In the genomic region with DNA sequence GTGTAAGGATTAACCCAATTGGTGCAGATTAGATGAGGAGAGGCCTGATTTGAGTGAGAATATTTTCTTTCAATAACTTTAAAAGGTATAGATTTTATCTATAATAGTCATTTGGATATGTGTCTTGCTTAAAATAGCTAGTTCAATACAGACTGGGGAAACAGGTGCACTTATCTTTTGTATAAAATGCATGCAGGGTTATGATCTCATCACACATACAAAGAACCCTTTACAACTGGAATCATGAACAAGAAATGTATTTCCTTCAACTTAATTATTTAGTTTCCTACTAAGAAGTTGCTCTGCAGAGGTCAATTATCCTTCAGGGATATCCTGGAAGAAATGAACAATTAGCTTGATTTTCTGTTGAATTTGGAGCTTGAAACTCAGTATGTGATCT, we compare ENCODE assay signal across 25 cellular contexts.
A peak's percentile ranks its signal among the peaks of the same experiment; 100 is the strongest.
DNase-seq lines count a peak whose midpoint lies in the region; ATAC-seq and TF ChIP-seq lines count a peak whose summit lies in the region.
"Had no signal": no experiment of that assay in that cellular context is flagged by ENCODE, and none has a peak within 500 bp of the region (broad histone marks: within the 10 kb centered on the region; RNA-seq: fewer than 3 reads in every experiment).

No MANE protein-coding gene starts in this region.

- no peaks in the 10 kb centered on the region for H3K27me3 ChIP-seq in A673 (replicated peaks; ENCODE audit: insufficient read depth, low read depth, low read length, poor library complexity)
- H3K27me3 ChIP-seq: BE2C, BLaER1 had no signal

- no peak overlapping the region for H3K4me3 ChIP-seq in A673 (ENCODE audit: low read depth, low read length, poor library complexity, severe bottlenecking)
- H3K4me3 ChIP-seq: A549, BLaER1, GM12878 had no signal

- no peak for ATAC-seq in HG03565 (IDR thresholded peaks at IDR 0.05; ENCODE audit: unreplicated experiment)
- ATAC-seq: A549, GM12878 had no signal

- H3K9me3 ChIP-seq in A673 (ENCODE audit: low read depth, low read length, poor library complexity, severe bottlenecking), result peaks cover 4% of the 10 kb centered on the region
- H3K9me3 ChIP-seq: A549, BE2C, BLaER1 had no signal

- no peak for TF ChIP-seq CTCF in A673 (conservative IDR thresholded peaks at IDR 0.05; ENCODE audit: low read depth, low read length)
- no peak for TF ChIP-seq CTCF in nephron (IDR thresholded peaks at IDR 0.05; ENCODE audit: unreplicated experiment in 3 of 3)
- TF ChIP-seq CTCF in osteocyte (IDR thresholded peaks at IDR 0.05), result no peak

- DNase-seq in A673 (ENCODE audit: low spot score) (peak; percentile 74), dermis blood vessel endothelial cell (peak; percentile 70), osteocyte (ENCODE audit: extremely low spot score, unreplicated experiment) (no peak), activated gamma-delta T cell treated with Interleukin-2 at 50 U/mL for 16 hours (no peak)
- no peak for DNase-seq in activated CD8-positive, alpha-beta memory T cell treated with anti-CD3 and anti-CD28 coated beads, Interleukin-2, amount 50 U/mL, for 48 hours
- DNase-seq: ACHN; BE2C; C1 segment of cervical spinal cord; CD4-positive, alpha-beta memory T cell; CD4-positive, CD25-positive, alpha-beta regulatory T cell; CD8-positive, alpha-beta memory T cell; COR-L47; DMS 273 treated with DMSO at 0.1 percent for 48 hours; DMS153; DMS53; DMS79; DND-41; GDM1 had no signal

- no peaks in the 10 kb centered on the region for H3K36me3 Mint-ChIP-seq in nephron (ENCODE audit: low read depth)
- no peaks in the 10 kb centered on the region for H3K36me3 Mint-ChIP-seq in osteocyte (ENCODE audit: unreplicated experiment)
- H3K36me3 Mint-ChIP-seq: CD14-positive monocyte; CD4-positive, alpha-beta memory T cell; CD4-positive, CD25-positive, alpha-beta regulatory T cell; CD8-positive, alpha-beta memory T cell had no signal

- H3K36me3 ChIP-seq in A673 (ENCODE audit: insufficient read depth, low read length, poor library complexity, severe bottlenecking), result no peaks in the 10 kb centered on the region
- H3K36me3 ChIP-seq: BE2C, BLaER1 had no signal

- intact Hi-C loops in A673 (cut with micrococcal nuclease; ENCODE audit: unreplicated experiment), result loop anchor here (5.0 kb wide), 1 partner anchor 71 kb away; no protein-coding TSS in a partner anchor

- BruUV-seq in A673 (replicated peaks; lab: Mats Ljungman, UMichigan), result TSS peak; percentile 65

- H3K4me1 Mint-ChIP-seq in nephron, result peaks cover 28% of the 10 kb centered on the region
- H3K4me1 Mint-ChIP-seq in osteocyte (ENCODE audit: unreplicated experiment), result peaks cover 42% of the 10 kb centered on the region
- H3K4me1 Mint-ChIP-seq: CD14-positive monocyte; CD4-positive, alpha-beta memory T cell; CD4-positive, CD25-positive, alpha-beta regulatory T cell; CD8-positive, alpha-beta memory T cell had no signal

- peaks cover 60% of the 10 kb centered on the region for H3K4me1 ChIP-seq in A673 (ENCODE audit: insufficient read depth, low read length, poor library complexity, severe bottlenecking)
- H3K4me1 ChIP-seq: A549, BLaER1 had no signal

- H3K9me3 Mint-ChIP-seq in nephron (peaks cover 9% of the 10 kb centered on the region), osteocyte (ENCODE audit: unreplicated experiment) (peaks cover 9% of the 10 kb centered on the region)

- H3K27ac ChIP-seq in A673 (ENCODE audit: low read depth, low read length, poor library complexity, severe bottlenecking), result peak overlapping the region; percentile 93
- H3K27ac ChIP-seq: 22Rv1, A549, BLaER1 had no signal

- no peak overlapping the region for H3K4me3 Mint-ChIP-seq in nephron
- H3K4me3 Mint-ChIP-seq in osteocyte (ENCODE audit: unreplicated experiment), result no peak overlapping the region
- H3K4me3 Mint-ChIP-seq: CD14-positive monocyte; CD4-positive, alpha-beta memory T cell; CD4-positive, CD25-positive, alpha-beta regulatory T cell; CD8-positive, alpha-beta memory T cell had no signal

- H3K27ac Mint-ChIP-seq in nephron (peak overlapping the region in 2 of 3 experiments; percentile 1 to 71), osteocyte (ENCODE audit: unreplicated experiment) (peak overlapping the region; percentile 67)
- H3K27ac Mint-ChIP-seq: CD14-positive monocyte; CD4-positive, alpha-beta memory T cell; CD4-positive, CD25-positive, alpha-beta regulatory T cell; CD8-positive, alpha-beta memory T cell had no signal

- H3K27me3 Mint-ChIP-seq in nephron (ENCODE audit: low read depth) (no peaks in the 10 kb centered on the region), osteocyte (ENCODE audit: unreplicated experiment) (no peaks in the 10 kb centered on the region)
- H3K27me3 Mint-ChIP-seq: CD4-positive, CD25-positive, alpha-beta regulatory T cell had no signal

- POLR2A ChIA-PET in A673 (lab: Charles Lee; ENCODE audit: low non-redundant PET), result no interaction called here

- CTCF ChIA-PET in A673 (lab: Charles Lee), result no interaction called here

Comparison
In these comparisons a context has a peak if more than half of its experiments do, and no peak if none do; other contexts are left out.
1. DNase-seq: peak in A673 (single experiment) and dermis blood vessel endothelial cell (single experiment); none in osteocyte (single experiment), activated CD8-positive, alpha-beta memory T cell treated with anti-CD3 and anti-CD28 coated beads, Interleukin-2, amount 50 U/mL, for 48 hours (single experiment) and activated gamma-delta T cell treated with Interleukin-2 at 50 U/mL for 16 hours (single experiment).